Comparison of ENCODE assay signal across 13 cellular contexts in genomic region chrX:13662537-13662841, GRCh38. TPM values are rescaled to one million over a fixed set of nuclear protein-coding genes. Genes with fewer than 3 reads are reported as not detected.
A peak's percentile ranks its signal among the peaks of the same experiment; 100 is the strongest.
DNase-seq lines count a peak whose midpoint lies in the region; ATAC-seq, FAIRE-seq and TF ChIP-seq lines count a peak whose summit lies in the region.
"Had no signal": no experiment of that assay in that cellular context is flagged by ENCODE, and none has a peak within 500 bp of the region (broad histone marks: within the 10 kb centered on the region; RNA-seq: fewer than 3 reads in every experiment).

No MANE protein-coding gene starts in this region.

- H3K36me3 ChIP-seq in ascending aorta (peaks cover 0 to 10% of the 10 kb centered on the region in 2 donors), H7 (replicated peaks; ENCODE audit: control insufficient read depth, insufficient read depth, low read length) (peaks cover 3% of the 10 kb centered on the region; the same call in 1 of the 2 replicates)
- H3K36me3 ChIP-seq: esophagus squamous epithelium had no signal

- H3K9me3 Mint-ChIP-seq in mesothelial cell of epicardium (peaks cover 12% of the 10 kb centered on the region), endothelial cell (ENCODE audit: unreplicated experiment) (no peaks in the 10 kb centered on the region)
- H3K9me3 Mint-ChIP-seq: T-helper 2 cell treated with Interferon-gamma antibody and Interleukin-4, amounts not matched to agents 5 μg/mL and 100 μg/mL, for 36 hours had no signal

- H3K4me1 Mint-ChIP-seq in mesothelial cell of epicardium (peaks cover 9% of the 10 kb centered on the region), endothelial cell (ENCODE audit: unreplicated experiment) (no peaks in the 10 kb centered on the region)

- no peak for ATAC-seq in A549

- peak; percentile 94 for FAIRE-seq in A549 (lab: Jason Lieb, UNC)

- POLR2A ChIA-PET in A549 (lab: Yijun Ruan, JAX): interaction anchor here (0.7 kb wide), 1 partner anchor 27 kb away, joined by 3 read pairs; the partner anchor contains the start of gene RAB9A

- peaks cover 5% of the 10 kb centered on the region; the same call in 2 of the 3 replicates for H3K4me1 ChIP-seq in A549
- peaks cover 0 to 3% of the 10 kb centered on the region in 2 donors for H3K4me1 ChIP-seq in ascending aorta

- DNase-seq in A549 (ENCODE audit: low read depth in 1 of 2, low spot score in 1 of 2): no peak
- no peak for DNase-seq in GM12864 (ENCODE audit: low read depth)
- no peak for DNase-seq in ascending aorta (ENCODE audit: low spot score in 2 of 2)
- no peak for DNase-seq in mesothelial cell of epicardium (ENCODE audit: low spot score in 2 of 2, unreplicated experiment in 2 of 2)
- DNase-seq in H7: no peak
- DNase-seq in NCI-H82 (lab: John Stamatoyannopoulos, UW): no peak
- DNase-seq in occipital lobe (lab: John Stamatoyannopoulos, UW): no peak
- DNase-seq in endothelial cell (ENCODE audit: low spot score): no peak
- DNase-seq: esophagus squamous epithelium, left ventricle myocardium inferior, NCI-H1436 treated with DMSO at 0.1 percent for 48 hours had no signal

- H3K27ac ChIP-seq in A549 (0 out of 6 replicates have a peak overlapping the region, but pooled peaks of 1 of the 2 experiments have one; percentile 19), ascending aorta (peak overlapping the region; percentile 25 to 39)
- H3K27ac ChIP-seq: C4-2B had no signal

- H3K4me2 ChIP-seq in A549: no peak overlapping the region

- H3K9me3 ChIP-seq in A549 (no peaks in the 10 kb centered on the region), ascending aorta (no peaks in the 10 kb centered on the region)
- H3K9me3 ChIP-seq: esophagus squamous epithelium, left ventricle myocardium inferior had no signal

- CTCF ChIA-PET in A549 (lab: Yijun Ruan, JAX): interaction anchor here (0.8 to 1.5 kb wide), 4 partner anchors 9 to 86 kb away, joined by 3 to 7 read pairs (median 4); partner anchors contain the start of genes RAB9A and TCEANC

- TF ChIP-seq CTCF in A549 (IDR thresholded peaks at IDR 0.05) (no peak), GM12864 (IDR thresholded peaks at IDR 0.05; ENCODE audit: low read depth, low read length, missing control alignments) (no peak), ascending aorta (IDR thresholded peaks at IDR 0.05) (no peak), mesothelial cell of epicardium (IDR thresholded peaks at IDR 0.05; ENCODE audit: unreplicated experiment) (no peak), endothelial cell (IDR thresholded peaks at IDR 0.05; ENCODE audit: unreplicated experiment) (no peak)

- no peak for TF ChIP-seq RAD21 in A549 (conservative IDR thresholded peaks at IDR 0.05 in 1 of 2, IDR thresholded peaks at IDR 0.05 in 1 of 2)

- H3K27me3 Mint-ChIP-seq in mesothelial cell of epicardium (ENCODE audit: low read depth) (no peaks in the 10 kb centered on the region), endothelial cell (ENCODE audit: unreplicated experiment) (peaks cover 1% of the 10 kb centered on the region)

- intact Hi-C loops in ascending aorta (cut with DNase I): loop anchor here (5.0 kb wide), 1 partner anchor 230 kb away; no protein-coding TSS in a partner anchor

- WGBS in A549 (ENCODE audit: missing lambda C conversion rate): 54% methylated on average over 1 of the region's 1 CpG

- TF ChIP-seq EP300 in A549 (IDR thresholded peaks at IDR 0.05): no peak

- no peaks in the 10 kb centered on the region for H3K27me3 ChIP-seq in ascending aorta
- no peaks in the 10 kb centered on the region for H3K27me3 ChIP-seq in H7 (ENCODE audit: control insufficient read depth, insufficient read depth, low read length)
- H3K27me3 ChIP-seq: esophagus squamous epithelium had no signal

- no peak overlapping the region for H3K4me3 Mint-ChIP-seq in mesothelial cell of epicardium
- no peak overlapping the region for H3K4me3 Mint-ChIP-seq in endothelial cell (ENCODE audit: unreplicated experiment)
- H3K4me3 Mint-ChIP-seq: T-helper 2 cell treated with Interferon-gamma antibody and Interleukin-4, amounts not matched to agents 5 μg/mL and 100 μg/mL, for 36 hours had no signal

- H3K36me3 Mint-ChIP-seq in mesothelial cell of epicardium: peaks cover 19% of the 10 kb centered on the region
- no peaks in the 10 kb centered on the region for H3K36me3 Mint-ChIP-seq in endothelial cell (ENCODE audit: low read depth, unreplicated experiment)

- no peak for TF ChIP-seq POLR2A in A549 (IDR thresholded peaks at IDR 0.05; ENCODE audit: low read length)

- H3K27ac Mint-ChIP-seq in mesothelial cell of epicardium: peak overlapping the region; percentile 43
- H3K27ac Mint-ChIP-seq in endothelial cell (ENCODE audit: unreplicated experiment): no peak overlapping the region
- H3K27ac Mint-ChIP-seq: T-helper 2 cell treated with Interferon-gamma antibody and Interleukin-4, amounts not matched to agents 5 μg/mL and 100 μg/mL, for 36 hours had no signal

- H3K4me3 ChIP-seq in A549 (no peak overlapping the region), GM12864 (ENCODE audit: low read depth, low read length) (peak overlapping the region; percentile 44; the same call in 1 of the 2 replicates), ascending aorta (peak overlapping the region in 1 of 2 donors; percentile 24), H7 (ENCODE audit: insufficient read depth, low read depth, low read length) (no peak overlapping the region)
- H3K4me3 ChIP-seq: left ventricle myocardium inferior had no signal

TF ChIP-seq in A549, 52 proteins besides CTCF, POLR2A, EP300 and RAD21:
- TF ChIP-seq RARB (CRISPR knock-in tag; IDR thresholded peaks at IDR 0.05) (no peak), CBX8 (IDR thresholded peaks at IDR 0.05) (no peak), ATOH8 (CRISPR knock-in tag; IDR thresholded peaks at IDR 0.05; ENCODE audit: low read depth) (no peak), HES2 (IDR thresholded peaks at IDR 0.05) (no peak)
- TF ChIP-seq, protein P1, sequence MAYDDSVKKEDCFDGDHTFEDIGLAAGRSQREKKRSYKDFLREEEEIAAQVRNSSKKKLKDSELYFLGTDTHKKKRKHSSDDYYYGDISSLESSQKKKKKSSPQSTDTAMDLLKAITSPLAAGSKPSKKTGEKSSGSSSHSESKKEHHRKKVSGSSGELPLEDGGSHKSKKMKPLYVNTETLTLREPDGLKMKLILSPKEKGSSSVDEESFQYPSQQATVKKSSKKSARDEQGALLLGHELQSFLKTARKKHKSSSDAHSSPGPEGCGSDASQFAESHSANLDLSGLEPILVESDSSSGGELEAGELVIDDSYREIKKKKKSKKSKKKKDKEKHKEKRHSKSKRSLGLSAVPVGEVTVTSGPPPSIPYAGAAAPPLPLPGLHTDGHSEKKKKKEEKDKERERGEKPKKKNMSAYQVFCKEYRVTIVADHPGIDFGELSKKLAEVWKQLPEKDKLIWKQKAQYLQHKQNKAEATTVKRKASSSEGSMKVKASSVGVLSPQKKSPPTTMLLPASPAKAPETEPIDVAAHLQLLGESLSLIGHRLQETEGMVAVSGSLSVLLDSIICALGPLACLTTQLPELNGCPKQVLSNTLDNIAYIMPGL (CRISPR knock-in tag; IDR thresholded peaks at IDR 0.05; ENCODE audit: borderline replicate concordance): no peak
- TF ChIP-seq, protein P2, sequence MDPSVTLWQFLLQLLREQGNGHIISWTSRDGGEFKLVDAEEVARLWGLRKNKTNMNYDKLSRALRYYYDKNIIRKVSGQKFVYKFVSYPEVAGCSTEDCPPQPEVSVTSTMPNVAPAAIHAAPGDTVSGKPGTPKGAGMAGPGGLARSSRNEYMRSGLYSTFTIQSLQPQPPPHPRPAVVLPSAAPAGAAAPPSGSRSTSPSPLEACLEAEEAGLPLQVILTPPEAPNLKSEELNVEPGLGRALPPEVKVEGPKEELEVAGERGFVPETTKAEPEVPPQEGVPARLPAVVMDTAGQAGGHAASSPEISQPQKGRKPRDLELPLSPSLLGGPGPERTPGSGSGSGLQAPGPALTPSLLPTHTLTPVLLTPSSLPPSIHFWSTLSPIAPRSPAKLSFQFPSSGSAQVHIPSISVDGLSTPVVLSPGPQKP (IDR thresholded peaks at IDR 0.05; ENCODE audit: low read depth, low read length): no peak
TF ChIP-seq in A549: peak in this region for 0.

RNA-seq across cellular contexts. Expression of gene TCEANC, which starts 9.5 kb away (rescaled TPM):
- polyA plus RNA-seq in A549 (2011; rRNA removed): 2.4 and 2.7 TPM in 2 replicates
- polyA plus RNA-seq in A549 (2012; cell fraction: cytosol; rRNA removed): 0.28 and 0.31 TPM in 2 replicates
- 0.23 and 0.43 TPM in 2 replicates for polyA plus RNA-seq in A549 (2012; cell fraction: nucleus; rRNA removed)
- 0.62 to 0.96 TPM (median 0.81 TPM) in 3 replicates for polyA plus RNA-seq in A549 (2017; fragmentation: RNase III; extraction: RNeasy Plus Mini Kit Qiagen cat#74134 plus additional on column Dnase treatment)
- polyA minus RNA-seq in A549 (2011; rRNA and poly(A)+ RNA removed): 1.4 and 3.8 TPM in 2 replicates
- 4.5 TPM for total RNA-seq in ascending aorta
- total RNA-seq in mesothelial cell of epicardium: 3.3 to 3.8 TPM (median 3.4 TPM) in 3 replicates
- 5.0 and 6.7 TPM in 2 replicates for total RNA-seq in H7 (2014; rRNA removed; shearing (Covaris generic))
- 14.7 TPM for total RNA-seq in occipital lobe
- 3.8 TPM for total RNA-seq in endothelial cell (ENCODE audit: unreplicated experiment)

RNA-seq across cellular contexts. Expression of gene RAB9A, which starts 26.4 kb away (rescaled TPM):
- polyA plus RNA-seq in A549 (2011; rRNA removed) (26.7 and 39.0 TPM in 2 replicates), A549 (2017; fragmentation: RNase III; extraction: RNeasy Plus Mini Kit Qiagen cat#74134 plus additional on column Dnase treatment) (26.0 to 26.8 TPM (median 26.8 TPM) in 3 replicates)
- polyA plus RNA-seq in A549 (2012; cell fraction: cytosol; rRNA removed): 11.4 and 14.7 TPM in 2 replicates
- polyA plus RNA-seq in A549 (2012; cell fraction: nucleus; rRNA removed): 5.0 and 7.0 TPM in 2 replicates
- 7.5 and 7.8 TPM in 2 replicates for polyA minus RNA-seq in A549 (2011; rRNA and poly(A)+ RNA removed)
- total RNA-seq in ascending aorta (1.5 TPM), mesothelial cell of epicardium (18.6 to 21.0 TPM (median 20.6 TPM) in 3 replicates), occipital lobe (29.2 TPM), endothelial cell (ENCODE audit: unreplicated experiment) (11.2 TPM)
- 74.6 and 82.6 TPM in 2 replicates for total RNA-seq in H7 (2014; rRNA removed; shearing (Covaris generic))
